21 cellular contexts compared by ENCODE assay signal in genomic region chr5:126912607-126913006, GRCh38.
DNase-seq lines count a peak whose midpoint lies in the region; ATAC-seq and TF ChIP-seq lines count a peak whose summit lies in the region.
"Had no signal": no experiment of that assay in that cellular context is flagged by ENCODE, and none has a peak within 500 bp of the region (broad histone marks: within the 10 kb centered on the region; RNA-seq: fewer than 3 reads in every experiment).

No MANE protein-coding gene starts in this region.

- no peak overlapping the region for H3K9ac ChIP-seq in GM23248
- H3K9ac ChIP-seq: KMS-11 had no signal

- H3K4me3 ChIP-seq in AG04449 (ENCODE audit: low read depth, low read length) (no peak overlapping the region), GM23248 (no peak overlapping the region)

- H3K4me3 Mint-ChIP-seq in endothelial cell (ENCODE audit: unreplicated experiment) (peak overlapping the region; percentile 7), chondrocyte (ENCODE audit: unreplicated experiment) (no peak overlapping the region)
- no peak overlapping the region for H3K4me3 Mint-ChIP-seq in activated T-cell treated with anti-CD3 and anti-CD28 coated beads, Interleukin-2, amount 50 U/mL, for 4 hours
- H3K4me3 Mint-ChIP-seq: activated naive CD4-positive, alpha-beta T cell treated with anti-CD3 and anti-CD28 coated beads for 36 hours; CD4-positive, alpha-beta T cell had no signal

- peaks cover 3% of the 10 kb centered on the region; the same call in 1 of the 2 replicates for H3F3A ChIP-seq in GM23248 (ENCODE audit: insufficient read depth)

- CTCF ChIA-PET in AG04449 (lab: Yijun Ruan, JAX): no interaction called here

- no peaks in the 10 kb centered on the region; the same call in 1 of the 2 replicates for H3K4me1 ChIP-seq in GM23248 (ENCODE audit: insufficient read depth)

- H3K4me2 ChIP-seq in GM23248 (ENCODE audit: unreplicated experiment): no peak overlapping the region
- H3K4me2 ChIP-seq: KMS-11 had no signal

- DNase-seq in AG04449 (ENCODE audit: low read depth, low spot score) (peak; percentile 16), GM23248 (peak; percentile 10), NOMO-1 treated with DMSO at 0.1 percent for 48 hours (lab: John Stamatoyannopoulos, UW; ENCODE audit: unreplicated experiment) (peak; percentile 97), endothelial cell (ENCODE audit: low spot score) (no peak), chondrocyte (ENCODE audit: low spot score) (no peak)
- DNase-seq in activated T-cell treated with anti-CD3 and anti-CD28 coated beads, Interleukin-2, amount 50 U/mL, for 4 hours: no peak
- DNase-seq: activated CD4-positive, alpha-beta T cell treated with anti-CD3 and anti-CD28 coated beads for 4 hours; activated naive CD4-positive, alpha-beta T cell treated with anti-CD3 and anti-CD28 coated beads for 36 hours; activated T-cell treated with anti-CD3 and anti-CD28 coated beads, Interleukin-2, amount 50 U/mL, for 1 hour; aorta; CD4-positive, alpha-beta T cell; hippocampal formation; NCI-H1417 treated with DMSO at 0.1 percent for 48 hours; NCI-H748 treated with DMSO at 0.1 percent for 48 hours; nucleus accumbens; stimulated activated CD4-positive, alpha-beta T cell treated with anti-CD3 and anti-CD28 coated beads, Interleukin-12 subunit alpha, Interleukin-12 subunit beta, amount 100 ng/mL, for 4 hours; SW 1271 had no signal

- peaks cover 6% of the 10 kb centered on the region for H3K9me3 Mint-ChIP-seq in endothelial cell (ENCODE audit: unreplicated experiment)
- H3K9me3 Mint-ChIP-seq in activated T-cell treated with anti-CD3 and anti-CD28 coated beads, Interleukin-2, amount 50 U/mL, for 4 hours: peaks cover 10% of the 10 kb centered on the region
- peaks cover 16% of the 10 kb centered on the region for H3K9me3 Mint-ChIP-seq in chondrocyte (ENCODE audit: low read depth)

- H2AFZ ChIP-seq in GM23248: no peak overlapping the region

- H3K4me1 Mint-ChIP-seq in endothelial cell (ENCODE audit: unreplicated experiment) (peaks cover 8% of the 10 kb centered on the region), chondrocyte (ENCODE audit: low read depth) (no peaks in the 10 kb centered on the region)
- H3K4me1 Mint-ChIP-seq in activated T-cell treated with anti-CD3 and anti-CD28 coated beads, Interleukin-2, amount 50 U/mL, for 4 hours (ENCODE audit: low read depth): no peaks in the 10 kb centered on the region

- WGBS in GM23248 (ENCODE audit: low coverage in 1 of 2, low lambda C conversion rate in 2 of 2, missing lambda C conversion rate in 2 of 2), 2 experiments: 62 to 66% methylated on average over 5 of the region's 5 CpGs

- in situ Hi-C loops in GM23248 (cut with MboI): no loop called here

- TF ChIP-seq CTCF in AG04449 (IDR thresholded peaks at IDR 0.05; ENCODE audit: insufficient read depth, low read length, missing control alignments): no peak
- TF ChIP-seq CTCF in endothelial cell (IDR thresholded peaks at IDR 0.05; ENCODE audit: unreplicated experiment): no peak
- TF ChIP-seq CTCF in chondrocyte (IDR thresholded peaks at IDR 0.05): no peak

- no peaks in the 10 kb centered on the region; the same call in 1 of the 2 replicates for H3K9me2 ChIP-seq in GM23248 (ENCODE audit: insufficient read depth)

- no peaks in the 10 kb centered on the region for H4K20me1 ChIP-seq in GM23248 (ENCODE audit: insufficient read depth)

- POLR2A ChIA-PET in AG04449 (lab: Yijun Ruan, JAX): no interaction called here

- H3K27me3 ChIP-seq in GM23248 (replicated peaks; ENCODE audit: insufficient read depth): no peaks in the 10 kb centered on the region

- H3K36me3 ChIP-seq in GM23248 (ENCODE audit: low read depth): no peaks in the 10 kb centered on the region

- no peaks in the 10 kb centered on the region for H3K9me3 ChIP-seq in GM23248 (ENCODE audit: low read depth)

- H3K79me2 ChIP-seq in GM23248 (ENCODE audit: insufficient read depth): no peaks in the 10 kb centered on the region

- no peak overlapping the region for H3K27ac Mint-ChIP-seq in endothelial cell (ENCODE audit: unreplicated experiment)
- no peak overlapping the region for H3K27ac Mint-ChIP-seq in chondrocyte (ENCODE audit: unreplicated experiment)
- H3K27ac Mint-ChIP-seq: activated naive CD4-positive, alpha-beta T cell treated with anti-CD3 and anti-CD28 coated beads for 36 hours; CD4-positive, alpha-beta T cell had no signal

- H3K27me3 Mint-ChIP-seq in endothelial cell (ENCODE audit: unreplicated experiment) (peaks cover 5% of the 10 kb centered on the region), chondrocyte (ENCODE audit: low read depth) (no peaks in the 10 kb centered on the region)
- H3K27me3 Mint-ChIP-seq in activated T-cell treated with anti-CD3 and anti-CD28 coated beads, Interleukin-2, amount 50 U/mL, for 4 hours (ENCODE audit: low read depth): no peaks in the 10 kb centered on the region
- H3K27me3 Mint-ChIP-seq: CD4-positive, alpha-beta T cell had no signal

- H3K36me3 Mint-ChIP-seq in endothelial cell (ENCODE audit: low read depth, unreplicated experiment) (peaks cover 53% of the 10 kb centered on the region), chondrocyte (ENCODE audit: low read depth) (peaks cover 5% of the 10 kb centered on the region)
- H3K36me3 Mint-ChIP-seq in activated T-cell treated with anti-CD3 and anti-CD28 coated beads, Interleukin-2, amount 50 U/mL, for 4 hours (ENCODE audit: insufficient read depth): peaks cover 31% of the 10 kb centered on the region

- no peak overlapping the region for H3K27ac ChIP-seq in GM23248
- H3K27ac ChIP-seq: KMS-11 had no signal

- ATAC-seq in activated T-cell treated with anti-CD3 and anti-CD28 coated beads, Interleukin-2, amount 50 U/mL, for 4 hours: no peak
- no peak for ATAC-seq in HG02642 (IDR thresholded peaks at IDR 0.05; ENCODE audit: poor library complexity, unreplicated experiment)
- no peak for ATAC-seq in HG03469 (IDR thresholded peaks at IDR 0.05; ENCODE audit: unreplicated experiment)
- ATAC-seq: Panc1 had no signal

Comparison
In these comparisons a context has a peak if more than half of its experiments do, and no peak if none do; other contexts are left out.
1. DNase-seq: peak in AG04449 (single experiment), GM23248 (single experiment) and NOMO-1 treated with DMSO at 0.1 percent for 48 hours (single experiment); none in endothelial cell (single experiment), activated T-cell treated with anti-CD3 and anti-CD28 coated beads, Interleukin-2, amount 50 U/mL, for 4 hours (single experiment) and chondrocyte (single experiment).